Comparison of ENCODE assay signal across 8 cellular contexts in the genomic region with DNA sequence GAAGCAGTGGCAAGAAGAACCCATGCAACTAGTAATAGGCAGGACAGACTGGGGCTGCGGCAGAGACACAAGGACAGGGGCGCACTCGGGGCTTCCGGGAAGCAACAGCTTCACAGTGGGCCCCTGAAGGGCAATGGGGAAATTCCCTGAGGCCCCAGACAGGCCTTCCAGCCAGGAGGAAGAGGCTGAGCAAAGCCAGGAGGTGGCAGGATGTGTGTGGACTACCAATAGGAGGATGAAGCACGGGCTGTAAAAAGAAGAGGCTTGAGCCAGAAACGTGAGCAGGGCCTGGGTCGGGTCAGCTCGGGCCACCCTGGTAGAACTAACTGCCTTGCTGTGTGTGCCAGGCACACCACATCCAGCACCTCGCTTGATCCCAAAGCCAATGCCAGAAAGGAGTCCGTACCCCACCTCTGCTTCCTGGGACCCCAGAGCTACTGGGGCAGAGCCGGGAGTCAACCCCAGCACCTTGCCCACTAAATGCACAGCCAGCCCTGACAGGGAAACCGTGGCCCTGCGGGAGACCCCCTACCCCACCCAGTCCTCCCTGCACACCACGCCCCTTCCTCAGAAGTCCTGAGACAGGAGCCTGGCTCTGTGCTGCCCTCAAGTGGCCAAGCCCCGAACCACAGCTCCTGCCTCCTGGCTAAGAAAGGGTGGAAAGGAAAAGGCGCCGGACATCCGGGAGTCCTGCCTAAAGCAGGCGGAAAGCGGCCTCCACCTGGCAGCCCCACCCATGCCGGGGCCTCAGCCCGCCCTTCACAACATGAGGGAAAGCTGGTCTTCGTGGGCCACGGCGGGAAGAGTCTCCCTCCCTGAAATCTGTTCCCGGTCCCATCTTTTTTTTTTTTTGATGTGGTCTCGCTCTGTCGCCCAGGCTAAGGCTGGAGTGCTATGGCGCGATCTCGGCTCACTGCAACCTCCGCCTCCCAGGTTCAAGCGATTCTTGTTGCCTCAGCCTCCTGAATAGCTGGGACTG. TPM values are rescaled to one million over a fixed set of nuclear protein-coding genes. Genes with fewer than 3 reads are reported as not detected.
DNase-seq lines count a peak whose midpoint lies in the region; ATAC-seq, FAIRE-seq and TF ChIP-seq lines count a peak whose summit lies in the region.

No MANE protein-coding gene starts in this region.

- ATAC-seq in HG03097 (IDR thresholded peaks at IDR 0.05; ENCODE audit: low FRiP score, unreplicated experiment), result peak; percentile 51

- no peak for TF ChIP-seq POLR2A in GM12892 (IDR thresholded peaks at IDR 0.05; ENCODE audit: low read depth, low read length)

- FAIRE-seq in GM12892 (lab: Jason Lieb, UNC), result peak; percentile 85

- DNase-seq in GM12892 (ENCODE audit: insufficient read length) (peak; percentile 82), NCI-H345 (lab: John Stamatoyannopoulos, UW) (peak; percentile 88), cerebellar cortex (ENCODE audit: low spot score) (peak; percentile 85), left kidney (ENCODE audit: low read depth, low spot score) (peak; percentile 95), GF-D8 (lab: John Stamatoyannopoulos, UW) (no peak)
- DNase-seq in activated CD4-positive, CD25-positive, alpha-beta regulatory T cell treated with anti-CD3 and anti-CD28 coated beads, Interleukin-2, amount 50 U/mL, for 72 hours, result peak; percentile 86
- DNase-seq in stimulated activated CD4-positive, alpha-beta T cell treated with anti-CD3 and anti-CD28 coated beads, Interleukin-1b, Interleukin-23, amount 100 ng/mL, for 4 hours (ENCODE audit: low read depth in 2 of 2), result peak; percentile 43 to 69

RNA-seq across cellular contexts. Expression of a gene that starts 33.7 kb away (rescaled TPM):
- 2.0 TPM for polyA plus RNA-seq in GM12892 (2012; ENCODE audit: missing spikeins)
